ENCODE assay signal across 25 cellular contexts in the genomic region with DNA sequence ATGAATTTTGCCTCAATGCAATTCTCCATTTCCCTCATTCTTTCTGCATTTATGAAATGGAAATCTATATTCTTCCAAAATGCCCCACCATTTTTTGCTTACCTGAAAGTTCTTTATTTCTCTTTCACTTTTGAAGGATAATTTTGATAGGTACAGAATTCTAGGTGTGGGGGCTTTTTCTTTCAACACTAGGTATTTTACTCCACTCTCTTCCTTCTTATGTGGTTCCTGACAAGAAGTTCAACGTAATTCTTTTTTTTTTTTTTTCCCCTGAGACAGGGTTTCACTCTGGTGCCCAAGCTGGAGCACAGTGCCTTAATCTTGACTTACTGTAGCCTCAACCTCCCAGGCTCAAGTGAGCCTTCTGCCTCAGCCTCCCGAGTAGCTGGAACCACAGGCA.
"Had no signal": no experiment of that assay in that cellular context is flagged by ENCODE, and none has a peak within 500 bp of the region (broad histone marks: within the 10 kb centered on the region; RNA-seq: fewer than 3 reads in every experiment).

No MANE protein-coding gene starts in this region.

- H3K27me3 Mint-ChIP-seq: activated naive CD8-positive, alpha-beta T cell had no signal

- H3K36me3 Mint-ChIP-seq: activated naive CD8-positive, alpha-beta T cell; IgD-negative memory B cell had no signal

- DNase-seq: activated CD4-positive, CD25-positive, alpha-beta regulatory T cell; activated CD8-positive, alpha-beta T cell treated with anti-CD3 and anti-CD28 coated beads, Interleukin-2, amount 10 ng/mL, durations not matched to agents 7 days and 5 days; activated gamma-delta T cell treated with Interleukin-2 at 50 U/mL for 16 hours; activated T-cell treated with anti-CD3 and anti-CD28 coated beads, Interleukin-2, amount 50 U/mL, for 48 hours; anterior cingulate cortex; cerebellar nuclear complex; NCI-H1092; NCI-H1417 treated with DMSO at 0.1 percent for 48 hours; NCI-H1694; NCI-H2029; NCI-H2107; NCI-H2171 treated with DMSO at 0.1 percent for 48 hours; NCI-H345; NCI-H510A; NCI-H526 treated with DMSO at 0.1 percent for 48 hours; NCI-H82; SIG-M5; T-helper 2 cell; T1000 had no signal

- H3K27ac Mint-ChIP-seq: activated CD8-positive, alpha-beta T cell treated with anti-CD3 and anti-CD28 coated beads, Interleukin-2, amount 10 ng/mL, durations not matched to agents 7 days and 5 days; activated naive CD8-positive, alpha-beta T cell; activated T-helper 2 cell treated with anti-CD3 and anti-CD28 coated beads, Interferon-gamma antibody, Interleukin-2, Interleukin-4, amounts not matched to agents 10 μg/mL and 5 μg/mL and 100 μg/mL, durations not matched to agents 14 hours and 24 hours and 36 hours; IgD-negative memory B cell had no signal

- H3K36me3 ChIP-seq: adrenal gland had no signal

- H3K27ac ChIP-seq: adrenal gland, KMS-11, VCaP had no signal

- H3K4me3 Mint-ChIP-seq: activated CD8-positive, alpha-beta T cell treated with anti-CD3 and anti-CD28 coated beads, Interleukin-2, amount 10 ng/mL, durations not matched to agents 7 days and 5 days; activated naive CD8-positive, alpha-beta T cell; IgD-negative memory B cell had no signal

- H3K9me3 Mint-ChIP-seq: activated T-helper 2 cell treated with anti-CD3 and anti-CD28 coated beads, Interferon-gamma antibody, Interleukin-2, Interleukin-4, amounts not matched to agents 10 μg/mL and 5 μg/mL and 100 μg/mL, durations not matched to agents 14 hours and 24 hours and 36 hours; IgD-negative memory B cell had no signal

- H3K9me3 ChIP-seq: adrenal gland had no signal

- H3K4me3 ChIP-seq: adrenal gland had no signal

- H3K27me3 ChIP-seq: adrenal gland had no signal

- ATAC-seq: activated CD8-positive, alpha-beta T cell treated with anti-CD3 and anti-CD28 coated beads, Interleukin-2, amount 10 ng/mL, durations not matched to agents 7 days and 5 days had no signal
